2 cellular contexts compared by ENCODE assay signal in genomic region chr7:151019130-151019447, GRCh38.
TF ChIP-seq lines count a peak whose summit lies in the region.

No MANE protein-coding gene starts in this region.

TF ChIP-seq in A549, 52 proteins besides CTCF, POLR2A, EP300 and RAD21 (continued from another document):
- TF ChIP-seq E2F6 (IDR thresholded peaks at IDR 0.05; ENCODE audit: borderline replicate concordance, low read depth) (no peak), HOXA7 (CRISPR knock-in tag; IDR thresholded peaks at IDR 0.05) (no peak), EHF (CRISPR knock-in tag; IDR thresholded peaks at IDR 0.05) (no peak), TP53 (CRISPR knock-in tag; IDR thresholded peaks at IDR 0.05) (no peak), JUN (IDR thresholded peaks at IDR 0.05) (no peak), ZFP36 (IDR thresholded peaks at IDR 0.05; ENCODE audit: borderline replicate concordance, partially characterized antibody) (no peak), JUNB (IDR thresholded peaks at IDR 0.05) (no peak), CBX2 (IDR thresholded peaks at IDR 0.05; ENCODE audit: borderline replicate concordance, low read depth) (no peak)

TF ChIP-seq in neural cell, 6 proteins besides CTCF, POLR2A, EP300 and RAD21 (continued from another document):
- no peak for TF ChIP-seq REST (IDR thresholded peaks at IDR 0.05; ENCODE audit: borderline replicate concordance)
TF ChIP-seq in neural cell: peak in this region for 0.
